ENCODE assay signal across 9 cellular contexts in the genomic region with DNA sequence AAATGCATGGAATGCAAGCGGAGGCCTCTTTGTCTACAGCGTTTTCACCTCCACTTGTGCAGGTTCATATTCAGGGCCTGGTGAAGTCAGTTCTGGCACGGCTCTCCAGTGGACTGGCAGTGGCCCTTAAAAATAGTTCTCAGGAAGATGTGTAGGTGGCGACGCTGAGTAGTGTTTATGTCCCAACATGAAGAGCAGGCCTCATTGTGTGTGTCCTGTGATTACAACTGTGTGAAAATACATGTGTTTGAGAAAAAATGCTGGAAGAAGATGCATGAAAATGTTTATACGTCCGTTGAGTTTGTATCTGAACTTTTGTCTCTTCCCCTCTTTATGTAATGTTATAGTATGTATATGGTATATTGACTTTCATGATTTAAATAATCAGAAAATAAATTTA. TPM values are rescaled to one million over a fixed set of nuclear protein-coding genes. Genes with fewer than 3 reads are reported as not detected.
DNase-seq lines count a peak whose midpoint lies in the region; ATAC-seq and TF ChIP-seq lines count a peak whose summit lies in the region.
"Had no signal": no experiment of that assay in that cellular context is flagged by ENCODE, and none has a peak within 500 bp of the region (broad histone marks: within the 10 kb centered on the region; RNA-seq: fewer than 3 reads in every experiment).

No MANE protein-coding gene starts in this region.

- H4K20me1 ChIP-seq in PC-3 (ENCODE audit: low read length) (no peaks in the 10 kb centered on the region), mammary epithelial cell (ENCODE audit: insufficient read depth, low read length) (no peaks in the 10 kb centered on the region)

- H3K9ac ChIP-seq in PC-3 (ENCODE audit: low read length) (no peak overlapping the region), mammary epithelial cell (ENCODE audit: insufficient read depth, low read length) (no peak overlapping the region), mesendoderm (ENCODE audit: low read length) (no peak overlapping the region)

- H3K56ac ChIP-seq in mesendoderm (ENCODE audit: low read length): no peak overlapping the region

- 16% methylated on average over 6 of the region's 7 CpGs for WGBS in mammary epithelial cell (ENCODE audit: low coverage, missing lambda C conversion rate)
- no CpG with 5 or more reads among the region's 7 CpGs for WGBS in mesendoderm (ENCODE audit: extremely low coverage, insufficient coverage, low lambda C conversion rate)

- intact Hi-C loops in PC-3 (cut with micrococcal nuclease): no loop called here
- intact Hi-C loops in mammary epithelial cell (cut with micrococcal nuclease): no loop called here
- intact Hi-C loops in posterior vena cava (cut with DNase I): no loop called here

- peaks cover 9% of the 10 kb centered on the region for H3F3A ChIP-seq in PC-3 (ENCODE audit: low read length, unreplicated experiment)

- H2AFZ ChIP-seq in PC-3 (ENCODE audit: low read length) (no peak overlapping the region), mammary epithelial cell (ENCODE audit: low read depth, low read length) (no peak overlapping the region)

- H3K4ac ChIP-seq in mesendoderm (ENCODE audit: low read depth, low read length): no peak overlapping the region

- no peaks in the 10 kb centered on the region for H3K9me3 ChIP-seq in PC-3 (ENCODE audit: low read length)
- no peaks in the 10 kb centered on the region for H3K9me3 ChIP-seq in mammary epithelial cell (replicated peaks; ENCODE audit: insufficient read depth, low read length)

- H3K79me2 ChIP-seq in PC-3 (ENCODE audit: low read length) (no peaks in the 10 kb centered on the region), mammary epithelial cell (ENCODE audit: insufficient read depth, low read length) (no peaks in the 10 kb centered on the region), mesendoderm (ENCODE audit: control insufficient read depth, insufficient read depth, low read length) (no peaks in the 10 kb centered on the region)

- H3K4me1 ChIP-seq in PC-3 (ENCODE audit: insufficient read depth, low read length) (peaks cover 38% of the 10 kb centered on the region), mammary epithelial cell (ENCODE audit: insufficient read depth, low read length) (peaks cover 33% of the 10 kb centered on the region), mesendoderm (ENCODE audit: control insufficient read depth, low read depth, low read length) (peaks cover 14% of the 10 kb centered on the region)

- no peaks in the 10 kb centered on the region for H3K36me3 ChIP-seq in PC-3 (ENCODE audit: low read depth, low read length)
- H3K36me3 ChIP-seq in mammary epithelial cell (ENCODE audit: insufficient read depth, low read length): no peaks in the 10 kb centered on the region
- no peaks in the 10 kb centered on the region for H3K36me3 ChIP-seq in mesendoderm (ENCODE audit: control insufficient read depth, insufficient read depth, low read length)

- no peak overlapping the region for H2BK5ac ChIP-seq in mesendoderm (ENCODE audit: low read length)

- dilution Hi-C loops in mammary epithelial cell (cut with HindIII; ENCODE audit: low sequenced_read_pairs): no loop called here

- H3K9me2 ChIP-seq in PC-3 (replicated peaks; ENCODE audit: low read length): no peaks in the 10 kb centered on the region

- ATAC-seq in PC-3: peak; percentile 50; the same call in 1 of the 2 replicates
- ATAC-seq in GM21786 (IDR thresholded peaks at IDR 0.05; ENCODE audit: unreplicated experiment): no peak
- no peak for ATAC-seq in GM21515 (IDR thresholded peaks at IDR 0.05; ENCODE audit: unreplicated experiment)

- peak; percentile 75 for DNase-seq in D341Med (ENCODE audit: low spot score)
- DNase-seq in HT1080 (ENCODE audit: low read depth): peak; percentile 37
- DNase-seq in PC-3: peak; percentile 61
- DNase-seq in mammary epithelial cell: peak; percentile 35
- peak; percentile 66 for DNase-seq in mesendoderm
- no peak for DNase-seq in posterior vena cava (ENCODE audit: low spot score)
- DNase-seq: naive B cell had no signal

- no peaks in the 10 kb centered on the region for H3K27me3 ChIP-seq in PC-3 (ENCODE audit: low read length)
- no peaks in the 10 kb centered on the region for H3K27me3 ChIP-seq in mammary epithelial cell (ENCODE audit: insufficient read depth, low read length)
- no peaks in the 10 kb centered on the region for H3K27me3 ChIP-seq in mesendoderm (ENCODE audit: insufficient read depth, low read length, poor library complexity)

- peak overlapping the region; percentile 99 for H3K27ac ChIP-seq in PC-3 (ENCODE audit: low read length)
- no peak overlapping the region for H3K27ac ChIP-seq in mammary epithelial cell (ENCODE audit: insufficient read depth, low read depth, low read length)
- H3K27ac ChIP-seq in mesendoderm (ENCODE audit: low read depth, low read length): no peak overlapping the region

- no peak overlapping the region for H2BK15ac ChIP-seq in mesendoderm (replicated peaks; ENCODE audit: low read depth)

- no peak overlapping the region for H4K8ac ChIP-seq in mesendoderm (ENCODE audit: low read depth, low read length)

- CTCF ChIA-PET in PC-3 (lab: Charles Lee) (no interaction called here), mammary epithelial cell (lab: Charles Lee; ENCODE audit: low non-redundant PET) (no interaction called here)

- H3K4me2 ChIP-seq in PC-3 (ENCODE audit: low read length) (no peak overlapping the region), mammary epithelial cell (ENCODE audit: insufficient read depth, low read depth, low read length) (no peak overlapping the region), mesendoderm (ENCODE audit: low read length) (no peak overlapping the region)

- no peak overlapping the region for H3K18ac ChIP-seq in mesendoderm (ENCODE audit: low read length)

- no peak overlapping the region for H2AK5ac ChIP-seq in mesendoderm (ENCODE audit: low read length)

- TF ChIP-seq CTCF in PC-3 (conservative IDR thresholded peaks at IDR 0.05; ENCODE audit: low read depth, low read length) (peak; percentile 61), mammary epithelial cell (conservative IDR thresholded peaks at IDR 0.05 in 1 of 2, IDR thresholded peaks at IDR 0.05 in 1 of 2; ENCODE audit: extremely low read depth in 1 of 2, insufficient read depth in 1 of 2, low read depth in 1 of 2, low read length in 2 of 2) (peak; percentile 17 to 49)

- POLR2A ChIA-PET in PC-3 (lab: Charles Lee; ENCODE audit: unreplicated experiment): no interaction called here

- no peak overlapping the region for H4K5ac ChIP-seq in mesendoderm (ENCODE audit: low read length)

- in situ Hi-C loops in mammary epithelial cell (cut with MboI; ENCODE audit: low sequenced_read_pairs in 2 of 2): no loop called here

- H2BK120ac ChIP-seq in mesendoderm (ENCODE audit: low read depth, low read length): no peak overlapping the region

- H3K23ac ChIP-seq in mesendoderm (ENCODE audit: low read length): no peak overlapping the region

- BruUV-seq in PC-3 (replicated peaks; lab: Mats Ljungman, UMichigan) (no TSS peak), mammary epithelial cell (replicated peaks; lab: Mats Ljungman, UMichigan) (no TSS peak)

- H3K4me3 ChIP-seq in PC-3 (ENCODE audit: low read length) (no peak overlapping the region), mammary epithelial cell (replicated peaks in 1 of 3; ENCODE audit: insufficient read depth in 1 of 3, low read depth in 2 of 3, low read length in 3 of 3) (no peak overlapping the region), mesendoderm (ENCODE audit: low read length) (no peak overlapping the region)

- H3K79me1 ChIP-seq in mesendoderm (ENCODE audit: low read length): no peaks in the 10 kb centered on the region

RNA-seq across cellular contexts. Expression of gene LIPC, which starts 7.2 kb away (rescaled TPM):
- 0.11 TPM in 1 of 2 replicates, not detected in the other for total RNA-seq in HT1080 (2014; rRNA removed; shearing (Covaris generic))
- polyA plus RNA-seq in HT1080 (2015; cell fraction: cytosol; rRNA removed): not detected in 2 replicates
- polyA plus RNA-seq in HT1080 (2015; cell fraction: nucleus; rRNA removed): 0.07 TPM in 1 of 2 replicates, not detected in the other
- total RNA-seq in PC-3 (2014; rRNA removed) (not detected in 2 replicates), mammary epithelial cell (not detected), posterior vena cava (1 to 10 TPM in 1 of 2 donors, under 1 TPM in 1; 0.14 to 1.2 TPM)
- polyA plus RNA-seq in mammary epithelial cell: not detected
- polyA minus RNA-seq in mammary epithelial cell: not detected
- not detected for polyA plus RNA-seq in mesendoderm (2013, experiment 1 of 2)
- not detected for polyA plus RNA-seq in mesendoderm (2013, experiment 2 of 2)
